40 cellular contexts compared by ENCODE assay signal in genomic region chr15:50821476-50821875, GRCh38.
"Had no signal": no experiment of that assay in that cellular context is flagged by ENCODE, and none has a peak within 500 bp of the region (broad histone marks: within the 10 kb centered on the region; RNA-seq: fewer than 3 reads in every experiment).

No MANE protein-coding gene starts in this region.

- DNase-seq: activated effector memory CD4-positive, alpha-beta T cell treated with anti-CD3 and anti-CD28 coated beads, Interleukin-2, amount 50 U/mL, for 16 hours; activated effector memory CD4-positive, alpha-beta T cell treated with Interleukin-2 at 50 U/mL for 16 hours; activated gamma-delta T cell; activated gamma-delta T cell treated with Interleukin-2 at 50 U/mL for 16 hours; activated naive CD4-positive, alpha-beta T cell; activated naive CD4-positive, alpha-beta T cell treated with anti-CD3 and anti-CD28 coated beads for 36 hours; activated naive CD4-positive, alpha-beta T cell treated with anti-CD3 and anti-CD28 coated beads, Interleukin-2, amount 10 ng/mL, durations not matched to agents 7 days and 5 days; activated naive CD4-positive, alpha-beta T cell treated with anti-CD3 and anti-CD28 coated beads, Interleukin-2, amount 50 U/mL, for 16 hours; activated naive CD4-positive, alpha-beta T cell treated with Interleukin-2 at 50 U/mL for 16 hours; activated naive CD8-positive, alpha-beta T cell treated with anti-CD3 and anti-CD28 coated beads for 36 hours; activated naive CD8-positive, alpha-beta T cell treated with anti-CD3 and anti-CD28 coated beads, Interleukin-2, amount 10 ng/mL, durations not matched to agents 7 days and 5 days; activated naive CD8-positive, alpha-beta T cell treated with anti-CD3 and anti-CD28 coated beads, Interleukin-2, amount 50 U/mL, for 24 hours; activated T-cell treated with anti-CD3 and anti-CD28 coated beads for 4 hours; activated T-cell treated with anti-CD3 and anti-CD28 coated beads, Interleukin-2, amount 50 U/mL, for 1 hour; activated T-cell treated with anti-CD3 and anti-CD28 coated beads, Interleukin-2, amount 50 U/mL, for 24 hours; activated T-cell treated with anti-CD3 and anti-CD28 coated beads, Interleukin-2, amount 50 U/mL, for 4 hours; activated T-cell treated with anti-CD3 and anti-CD28 coated beads, Interleukin-2, amount 50 U/mL, for 48 hours; activated T-cell treated with anti-CD3 and anti-CD28 coated beads, Interleukin-2, amount 50 U/mL, for 72 hours; adrenal gland; amniotic stem cell; amygdala; anterior cingulate cortex; aorta; body of pancreas; brain microvascular endothelial cell; caudate nucleus; central memory CD4-positive, alpha-beta T cell; cerebellar nuclear complex had no signal

- ATAC-seq: activated naive CD4-positive, alpha-beta T cell treated with anti-CD3 and anti-CD28 coated beads, Interleukin-2, amount 50 U/mL, for 72 hours; activated naive CD8-positive, alpha-beta T cell treated with anti-CD3 and anti-CD28 coated beads, Interleukin-2, amount 50 U/mL, for 24 hours; activated T-cell treated with anti-CD3 and anti-CD28 coated beads, Interleukin-2, amount 50 U/mL, for 4 hours; activated T-cell treated with anti-CD3 and anti-CD28 coated beads, Interleukin-2, amount 50 U/mL, for 72 hours; activated T-helper 17 cell treated with anti-CD3 and anti-CD28 coated beads, Interleukin-2, amount 50 U/mL, for 72 hours; body of pancreas had no signal

- H3K27ac Mint-ChIP-seq: activated naive CD4-positive, alpha-beta T cell treated with anti-CD3 and anti-CD28 coated beads for 36 hours; activated naive CD4-positive, alpha-beta T cell treated with anti-CD3 and anti-CD28 coated beads, Interleukin-2, amount 10 ng/mL, durations not matched to agents 7 days and 5 days; activated naive CD4-positive, alpha-beta T cell treated with anti-CD3 and anti-CD28 coated beads, Interleukin-2, amount 50 U/mL, for 24 hours; activated naive CD4-positive, alpha-beta T cell treated with anti-CD3 and anti-CD28 coated beads, Interleukin-2, amount 50 U/mL, for 72 hours; activated naive CD8-positive, alpha-beta T cell; activated naive CD8-positive, alpha-beta T cell treated with anti-CD3 and anti-CD28 coated beads for 36 hours; activated naive CD8-positive, alpha-beta T cell treated with anti-CD3 and anti-CD28 coated beads, Interleukin-2, amount 10 ng/mL, durations not matched to agents 7 days and 5 days; activated naive CD8-positive, alpha-beta T cell treated with anti-CD3 and anti-CD28 coated beads, Interleukin-2, amount 50 U/mL, for 24 hours; activated T-cell treated with anti-CD3 and anti-CD28 coated beads, Interleukin-2, amount 50 U/mL, for 24 hours; activated T-cell treated with anti-CD3 and anti-CD28 coated beads, Interleukin-2, amount 50 U/mL, for 72 hours; activated T-helper 1 cell treated with anti-CD3 and anti-CD28 coated beads, Interleukin-12 subunit alpha, Interleukin-12 subunit beta, Interleukin-2, Interleukin-4 antibody, amounts not matched to agents 30 ng/mL and 10 ng/mL and 1 ng/mL, durations not matched to agents 14 hours and 24 hours and 36 hours; activated T-helper 17 cell treated with anti-CD3 and anti-CD28 coated beads, Interleukin-2, amount 50 U/mL, for 72 hours; activated T-helper 2 cell treated with anti-CD3 and anti-CD28 coated beads, Interferon-gamma antibody, Interleukin-2, Interleukin-4, amounts not matched to agents 10 μg/mL and 5 μg/mL and 100 μg/mL, durations not matched to agents 14 hours and 24 hours and 36 hours; brain had no signal

- H3K4me3 Mint-ChIP-seq: activated naive CD4-positive, alpha-beta T cell treated with anti-CD3 and anti-CD28 coated beads for 36 hours; activated naive CD4-positive, alpha-beta T cell treated with anti-CD3 and anti-CD28 coated beads, Interleukin-2, amount 10 ng/mL, durations not matched to agents 7 days and 5 days; activated naive CD4-positive, alpha-beta T cell treated with anti-CD3 and anti-CD28 coated beads, Interleukin-2, amount 50 U/mL, for 24 hours; activated naive CD8-positive, alpha-beta T cell; activated naive CD8-positive, alpha-beta T cell treated with anti-CD3 and anti-CD28 coated beads for 36 hours; activated naive CD8-positive, alpha-beta T cell treated with anti-CD3 and anti-CD28 coated beads, Interleukin-2, amount 10 ng/mL, durations not matched to agents 7 days and 5 days; activated naive CD8-positive, alpha-beta T cell treated with anti-CD3 and anti-CD28 coated beads, Interleukin-2, amount 50 U/mL, for 24 hours; activated T-cell treated with anti-CD3 and anti-CD28 coated beads, Interleukin-2, amount 50 U/mL, for 24 hours; activated T-cell treated with anti-CD3 and anti-CD28 coated beads, Interleukin-2, amount 50 U/mL, for 4 hours; activated T-cell treated with anti-CD3 and anti-CD28 coated beads, Interleukin-2, amount 50 U/mL, for 72 hours; activated T-helper 1 cell treated with anti-CD3 and anti-CD28 coated beads, Interleukin-12 subunit alpha, Interleukin-12 subunit beta, Interleukin-2, Interleukin-4 antibody, amounts not matched to agents 30 ng/mL and 10 ng/mL and 1 ng/mL, durations not matched to agents 14 hours and 24 hours and 36 hours; activated T-helper 17 cell treated with anti-CD3 and anti-CD28 coated beads, Interleukin-2, amount 50 U/mL, for 72 hours; brain; central memory CD8-positive, alpha-beta T cell had no signal

- FAIRE-seq: astrocyte had no signal

- H3K27ac ChIP-seq: adrenal gland, ascending aorta, body of pancreas, brain microvascular endothelial cell, breast epithelium, cardiac muscle cell had no signal

- H3K9me3 Mint-ChIP-seq: activated naive CD4-positive, alpha-beta T cell treated with anti-CD3 and anti-CD28 coated beads for 36 hours; activated naive CD4-positive, alpha-beta T cell treated with anti-CD3 and anti-CD28 coated beads, Interleukin-2, amount 10 ng/mL, durations not matched to agents 7 days and 5 days; activated naive CD4-positive, alpha-beta T cell treated with anti-CD3 and anti-CD28 coated beads, Interleukin-2, amount 50 U/mL, for 24 hours; activated naive CD4-positive, alpha-beta T cell treated with anti-CD3 and anti-CD28 coated beads, Interleukin-2, amount 50 U/mL, for 72 hours; activated naive CD8-positive, alpha-beta T cell treated with anti-CD3 and anti-CD28 coated beads for 36 hours; activated naive CD8-positive, alpha-beta T cell treated with anti-CD3 and anti-CD28 coated beads, Interleukin-2, amount 10 ng/mL, durations not matched to agents 7 days and 5 days; activated naive CD8-positive, alpha-beta T cell treated with anti-CD3 and anti-CD28 coated beads, Interleukin-2, amount 50 U/mL, for 24 hours; activated T-cell treated with anti-CD3 and anti-CD28 coated beads, Interleukin-2, amount 50 U/mL, for 24 hours; activated T-cell treated with anti-CD3 and anti-CD28 coated beads, Interleukin-2, amount 50 U/mL, for 4 hours; activated T-cell treated with anti-CD3 and anti-CD28 coated beads, Interleukin-2, amount 50 U/mL, for 72 hours; activated T-helper 1 cell treated with anti-CD3 and anti-CD28 coated beads, Interleukin-12 subunit alpha, Interleukin-12 subunit beta, Interleukin-2, Interleukin-4 antibody, amounts not matched to agents 30 ng/mL and 10 ng/mL and 1 ng/mL, durations not matched to agents 14 hours and 24 hours and 36 hours; activated T-helper 17 cell treated with anti-CD3 and anti-CD28 coated beads, Interleukin-2, amount 50 U/mL, for 72 hours; activated T-helper 2 cell treated with anti-CD3 and anti-CD28 coated beads, Interferon-gamma antibody, Interleukin-2, Interleukin-4, amounts not matched to agents 10 μg/mL and 5 μg/mL and 100 μg/mL, durations not matched to agents 14 hours and 24 hours and 36 hours; brain; central memory CD8-positive, alpha-beta T cell had no signal

- H3K4me1 ChIP-seq: ascending aorta, body of pancreas, breast epithelium had no signal

- H3K36me3 ChIP-seq: adrenal gland, ascending aorta, brain microvascular endothelial cell, breast epithelium, cardiac muscle cell had no signal

- H3K27me3 Mint-ChIP-seq: activated naive CD4-positive, alpha-beta T cell treated with anti-CD3 and anti-CD28 coated beads, Interleukin-2, amount 10 ng/mL, durations not matched to agents 7 days and 5 days; activated naive CD8-positive, alpha-beta T cell treated with anti-CD3 and anti-CD28 coated beads for 36 hours; activated T-cell treated with anti-CD3 and anti-CD28 coated beads, Interleukin-2, amount 50 U/mL, for 24 hours; central memory CD8-positive, alpha-beta T cell had no signal

- H3K4me3 ChIP-seq: adrenal gland, ascending aorta, body of pancreas, breast epithelium, cardiac muscle cell had no signal

- H3K9me3 ChIP-seq: adrenal gland, ascending aorta, body of pancreas, breast epithelium had no signal

- H3K4me1 Mint-ChIP-seq: activated naive CD4-positive, alpha-beta T cell treated with anti-CD3 and anti-CD28 coated beads, Interleukin-2, amount 10 ng/mL, durations not matched to agents 7 days and 5 days; activated naive CD4-positive, alpha-beta T cell treated with anti-CD3 and anti-CD28 coated beads, Interleukin-2, amount 50 U/mL, for 24 hours; activated naive CD8-positive, alpha-beta T cell treated with anti-CD3 and anti-CD28 coated beads for 36 hours; activated naive CD8-positive, alpha-beta T cell treated with anti-CD3 and anti-CD28 coated beads, Interleukin-2, amount 10 ng/mL, durations not matched to agents 7 days and 5 days; activated naive CD8-positive, alpha-beta T cell treated with anti-CD3 and anti-CD28 coated beads, Interleukin-2, amount 50 U/mL, for 24 hours; activated T-helper 17 cell treated with anti-CD3 and anti-CD28 coated beads, Interleukin-2, amount 50 U/mL, for 72 hours; central memory CD8-positive, alpha-beta T cell had no signal

- H3K36me3 Mint-ChIP-seq: activated naive CD4-positive, alpha-beta T cell treated with anti-CD3 and anti-CD28 coated beads, Interleukin-2, amount 10 ng/mL, durations not matched to agents 7 days and 5 days; activated naive CD4-positive, alpha-beta T cell treated with anti-CD3 and anti-CD28 coated beads, Interleukin-2, amount 50 U/mL, for 24 hours; activated naive CD4-positive, alpha-beta T cell treated with anti-CD3 and anti-CD28 coated beads, Interleukin-2, amount 50 U/mL, for 72 hours; activated naive CD8-positive, alpha-beta T cell; activated naive CD8-positive, alpha-beta T cell treated with anti-CD3 and anti-CD28 coated beads for 36 hours; activated naive CD8-positive, alpha-beta T cell treated with anti-CD3 and anti-CD28 coated beads, Interleukin-2, amount 10 ng/mL, durations not matched to agents 7 days and 5 days; brain had no signal

- H3K27me3 ChIP-seq: adrenal gland, ascending aorta, body of pancreas, brain microvascular endothelial cell, breast epithelium, cardiac muscle cell had no signal
